8 cellular contexts compared by ENCODE assay signal in the genomic region with DNA sequence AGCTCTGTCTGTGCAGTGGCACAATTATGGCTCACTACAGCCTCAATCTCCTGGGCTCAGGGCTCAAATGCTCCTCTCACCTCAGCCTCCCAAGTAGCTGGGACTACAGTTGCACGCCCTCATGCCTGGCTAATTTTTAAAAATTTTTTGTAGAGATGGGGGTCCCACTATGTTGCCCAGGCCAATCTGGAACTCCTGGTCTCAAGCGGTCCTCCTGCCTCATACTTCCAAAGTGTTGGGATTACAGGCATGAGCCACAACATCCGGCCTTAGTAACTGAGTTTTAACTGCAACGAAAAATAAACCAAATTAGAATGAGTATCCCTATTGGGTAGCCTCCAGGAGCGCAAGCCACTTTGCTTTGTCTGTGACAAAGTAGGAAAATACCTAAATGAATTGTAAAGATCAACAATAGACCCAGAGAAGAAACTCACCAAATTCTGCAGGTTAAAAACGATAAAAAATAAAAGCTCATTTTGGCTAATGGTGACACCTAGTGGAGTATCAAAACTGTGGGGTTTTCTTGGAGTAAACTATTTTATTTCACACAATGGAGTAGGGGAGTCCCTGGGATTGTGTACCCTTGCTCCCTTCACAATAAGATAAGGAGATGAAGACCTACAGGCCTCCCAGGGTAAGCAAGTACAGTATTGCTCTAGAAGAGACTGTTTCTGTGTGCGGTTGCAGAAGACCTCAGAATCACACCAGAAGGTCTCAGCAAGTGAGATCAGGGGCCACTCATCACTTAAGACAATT. TPM values are rescaled to one million over a fixed set of nuclear protein-coding genes. Genes with fewer than 3 reads are reported as not detected.
DNase-seq lines count a peak whose midpoint lies in the region; ATAC-seq and TF ChIP-seq lines count a peak whose summit lies in the region.

No MANE protein-coding gene starts in this region.

- no peak overlapping the region for H3K4me3 Mint-ChIP-seq in CD4-positive, alpha-beta T cell
- no peak overlapping the region for H3K4me3 Mint-ChIP-seq in naive thymus-derived CD8-positive, alpha-beta T cell

- H3K4me1 Mint-ChIP-seq in CD4-positive, alpha-beta T cell (ENCODE audit: low read depth) = no peaks in the 10 kb centered on the region
- peaks cover 0 to 5% (median 0%) of the 10 kb centered on the region in 4 donors for H3K4me1 Mint-ChIP-seq in naive thymus-derived CD8-positive, alpha-beta T cell

- no peak for DNase-seq in CD4-positive, alpha-beta T cell
- DNase-seq in HEK293T (ENCODE audit: extremely low spot score) (peak; percentile 12), RPMI7951 (ENCODE audit: low read depth) (peak; percentile 55), epithelial cell of proximal tubule (ENCODE audit: low read depth) (no peak), GOT3 (lab: John Stamatoyannopoulos, UW) (no peak)
- peak in 4 of 10 donors; percentile 11 to 58 (median 56) for DNase-seq in naive thymus-derived CD8-positive, alpha-beta T cell
- no peak for DNase-seq in stimulated activated CD4-positive, alpha-beta T cell treated with anti-CD3 and anti-CD28 coated beads, Interleukin-2, amount 100 ng/mL, for 24 hours

- H3K9me3 ChIP-seq in CD4-positive, alpha-beta T cell (ENCODE audit: control insufficient read depth, low read length) = no peaks in the 10 kb centered on the region

- no peaks in the 10 kb centered on the region for H3K36me3 Mint-ChIP-seq in CD4-positive, alpha-beta T cell (ENCODE audit: low read depth)
- H3K36me3 Mint-ChIP-seq in naive thymus-derived CD8-positive, alpha-beta T cell = no peaks in the 10 kb centered on the region

- CTCF ChIA-PET in CD4-positive, alpha-beta T cell (lab: Charles Lee) = interaction anchor here (0.6 to 2.6 kb wide), 5 partner anchors 10 to 355 kb away, joined by 3 to 9 read pairs (median 4); no protein-coding TSS in a partner anchor
- CTCF ChIA-PET in HEK293T (lab: Yijun Ruan, JAX) = interaction anchor here (1.0 kb wide), 1 partner anchor 112 kb away, joined by 7 read pairs; no protein-coding TSS in a partner anchor

- H3K27ac Mint-ChIP-seq in CD4-positive, alpha-beta T cell = no peak overlapping the region
- H3K27ac Mint-ChIP-seq in naive thymus-derived CD8-positive, alpha-beta T cell = peak overlapping the region in 3 of 10 donors; percentile 54 to 69 (median 68)

- intact Hi-C loops in CD4-positive, alpha-beta T cell (cut with DNase I, micrococcal nuclease) = loop anchor here (1.0 to 5.0 kb wide), 5 partner anchors 114 to 500 kb away; no protein-coding TSS in a partner anchor

- H3K4me3 ChIP-seq in epithelial cell of proximal tubule (ENCODE audit: low read depth, low read length) = no peak overlapping the region

- no peaks in the 10 kb centered on the region for H3K9me3 Mint-ChIP-seq in CD4-positive, alpha-beta T cell
- no peaks in the 10 kb centered on the region for H3K9me3 Mint-ChIP-seq in naive thymus-derived CD8-positive, alpha-beta T cell

- peak; percentile 62 for ATAC-seq in CD4-positive, alpha-beta T cell (ENCODE audit: poor library complexity)
- peak; percentile 56 to 65 for ATAC-seq in naive thymus-derived CD8-positive, alpha-beta T cell
- ATAC-seq in GM18867 (IDR thresholded peaks at IDR 0.05; ENCODE audit: unreplicated experiment) = no peak

- POLR2A ChIA-PET in CD4-positive, alpha-beta T cell (lab: Charles Lee) = interaction anchor here (0.6 to 1.0 kb wide), 7 partner anchors 9 to 355 kb away, joined by 3 to 5 read pairs (median 3); no protein-coding TSS in a partner anchor
- POLR2A ChIA-PET in HEK293T (lab: Yijun Ruan, JAX) = no interaction called here
- POLR2A ChIA-PET in naive thymus-derived CD8-positive, alpha-beta T cell (lab: Charles Lee) = no interaction called here

- TF ChIP-seq CTCF in CD4-positive, alpha-beta T cell (IDR thresholded peaks at IDR 0.05) = peak; percentile 63
- TF ChIP-seq CTCF in epithelial cell of proximal tubule (conservative IDR thresholded peaks at IDR 0.05; ENCODE audit: low read depth, low read length) = peak; percentile 66

- H3K27me3 ChIP-seq in CD4-positive, alpha-beta T cell (ENCODE audit: control insufficient read depth, insufficient read depth, low read length) = no peaks in the 10 kb centered on the region

- no peak overlapping the region for H3K27ac ChIP-seq in CD4-positive, alpha-beta T cell (ENCODE audit: low read depth, low read length)

- no peaks in the 10 kb centered on the region for H3K27me3 Mint-ChIP-seq in CD4-positive, alpha-beta T cell
- H3K27me3 Mint-ChIP-seq in naive thymus-derived CD8-positive, alpha-beta T cell = peaks cover 0 to 1% (median 0%) of the 10 kb centered on the region in 5 donors

TF ChIP-seq in HEK293T, 16 proteins besides CTCF, POLR2A, EP300 and RAD21:
- no peak for TF ChIP-seq FOXK2 (IDR thresholded peaks at IDR 0.05)
- TF ChIP-seq, protein P1, sequence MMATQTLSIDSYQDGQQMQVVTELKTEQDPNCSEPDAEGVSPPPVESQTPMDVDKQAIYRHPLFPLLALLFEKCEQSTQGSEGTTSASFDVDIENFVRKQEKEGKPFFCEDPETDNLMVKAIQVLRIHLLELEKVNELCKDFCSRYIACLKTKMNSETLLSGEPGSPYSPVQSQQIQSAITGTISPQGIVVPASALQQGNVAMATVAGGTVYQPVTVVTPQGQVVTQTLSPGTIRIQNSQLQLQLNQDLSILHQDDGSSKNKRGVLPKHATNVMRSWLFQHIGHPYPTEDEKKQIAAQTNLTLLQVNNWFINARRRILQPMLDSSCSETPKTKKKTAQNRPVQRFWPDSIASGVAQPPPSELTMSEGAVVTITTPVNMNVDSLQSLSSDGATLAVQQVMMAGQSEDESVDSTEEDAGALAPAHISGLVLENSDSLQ (IDR thresholded peaks at IDR 0.05) = no peak
- no peak for TF ChIP-seq ZNF384 (IDR thresholded peaks at IDR 0.05)
- TF ChIP-seq TARDBP (IDR thresholded peaks at IDR 0.05) = no peak
- TF ChIP-seq FOXM1 (IDR thresholded peaks at IDR 0.05; ENCODE audit: borderline replicate concordance) = no peak

RNA-seq across cellular contexts. Expression of a gene that starts 21.0 kb away (rescaled TPM):
- total RNA-seq in CD4-positive, alpha-beta T cell = not detected
- 23.3 and 30.2 TPM in 2 replicates for total RNA-seq in RPMI7951 (2014; rRNA removed; shearing (Covaris generic))
- 6.3 and 19.7 TPM in 2 replicates for total RNA-seq in epithelial cell of proximal tubule
- not detected for total RNA-seq in naive thymus-derived CD8-positive, alpha-beta T cell
- not detected for polyA plus RNA-seq in naive thymus-derived CD8-positive, alpha-beta T cell

Comparison
In these comparisons a context has a peak if more than half of its experiments do, and no peak if none do; other contexts are left out.
1. DNase-seq: peak in HEK293T (single experiment) and RPMI7951 (single experiment); none in CD4-positive, alpha-beta T cell (0 of 10), epithelial cell of proximal tubule (single experiment), stimulated activated CD4-positive, alpha-beta T cell treated with anti-CD3 and anti-CD28 coated beads, Interleukin-2, amount 100 ng/mL, for 24 hours (0 of 2) and GOT3 (single experiment).